In the genomic region with DNA sequence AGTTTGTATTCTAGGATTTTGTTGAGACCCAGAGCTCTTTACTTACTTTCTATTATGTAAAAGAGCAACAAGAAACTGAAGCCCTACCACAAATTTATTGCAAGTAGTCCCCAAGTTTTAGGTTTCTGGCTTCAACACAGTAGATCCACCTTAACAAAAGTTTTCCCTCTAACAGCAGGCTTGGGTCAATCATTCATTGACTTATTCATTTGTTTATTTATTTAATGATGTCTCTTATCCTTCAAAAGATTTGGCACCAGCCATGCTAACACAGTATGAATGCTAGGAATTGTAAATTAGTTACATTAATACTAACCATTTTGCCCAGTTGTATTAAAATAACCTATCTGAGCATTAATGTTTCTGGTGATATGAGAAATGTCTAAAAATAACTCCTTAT, we compare ENCODE assay signal across 24 cellular contexts.
"Had no signal": no experiment of that assay in that cellular context is flagged by ENCODE, and none has a peak within 500 bp of the region (broad histone marks: within the 10 kb centered on the region; RNA-seq: fewer than 3 reads in every experiment).

No MANE protein-coding gene starts in this region.

- DNase-seq: stimulated activated CD4-positive, alpha-beta T cell treated with anti-CD3 and anti-CD28 coated beads, Interleukin-2, amount 100 ng/mL, for 48 hours; stimulated activated CD4-positive, alpha-beta T cell treated with anti-CD3 and anti-CD28 coated beads, Interleukin-4, amount 100 ng/mL, for 1 hour; stimulated activated CD4-positive, alpha-beta T cell treated with anti-CD3 and anti-CD28 coated beads, Interleukin-4, amount 100 ng/mL, for 24 hours; stimulated activated CD4-positive, alpha-beta T cell treated with anti-CD3 and anti-CD28 coated beads, Interleukin-4, amount 100 ng/mL, for 4 hours; stimulated activated CD8-positive, alpha-beta memory T cell treated with anti-CD3 and anti-CD28 coated beads, Interleukin-4, amount 100 ng/mL, for 48 hours; stimulated activated naive B cell treated with anti-CD40 and anti-IgM and Interleukin-4, amounts not matched to agents 10 μg/mL and 1 μg/mL and 100 μg/mL, for 72 hours; stimulated activated naive CD4-positive, alpha-beta T cell; stimulated activated naive CD4-positive, alpha-beta T cell treated with Interleukin-2 at 50 U/mL for 16 hours; stimulated activated naive CD8-positive, alpha-beta T cell treated with anti-CD3 and anti-CD28 coated beads, Interleukin-15, amount 100 ng/mL, for 72 hours; stimulated activated naive CD8-positive, alpha-beta T cell treated with anti-CD3 and anti-CD28 coated beads, Interleukin-15, Interleukin-2, amounts not matched to agents 100 U/mL and 50 U/mL, for 24 hours; stomach; substantia nigra; testis; thyroid gland; tibial artery; transverse colon; trophoblast cell; upper lobe of left lung; upper lobe of right lung; uterus had no signal

- H3K27me3 Mint-ChIP-seq: stimulated activated naive CD8-positive, alpha-beta T cell treated with anti-CD3 and anti-CD28 coated beads, Interleukin-15, amount 100 ng/mL, for 72 hours; type B pancreatic cell had no signal

- H3K27ac Mint-ChIP-seq: stimulated activated effector memory CD8-positive, alpha-beta T cell treated with anti-CD3 and anti-CD28 coated beads, Interleukin-12 subunit alpha, Interleukin-12 subunit beta, amount 100 ng/mL, for 72 hours; stimulated activated memory B cell treated with anti-CD40 and anti-IgM and Interleukin-4, amounts not matched to agents 10 μg/mL and 1 μg/mL and 100 μg/mL, for 72 hours; stimulated activated naive B cell treated with anti-CD40 and anti-IgM and Interleukin-4, amounts not matched to agents 10 μg/mL and 1 μg/mL and 100 μg/mL, for 72 hours; stimulated activated naive CD8-positive, alpha-beta T cell treated with anti-CD3 and anti-CD28 coated beads, Interleukin-15, amount 100 ng/mL, for 72 hours; stimulated activated naive CD8-positive, alpha-beta T cell treated with anti-CD3 and anti-CD28 coated beads, Interleukin-15, Interleukin-2, amounts not matched to agents 100 ng/mL and 50 ng/mL, for 24 hours; type B pancreatic cell had no signal

- H3K36me3 Mint-ChIP-seq: stimulated activated effector memory CD8-positive, alpha-beta T cell treated with anti-CD3 and anti-CD28 coated beads, Interleukin-12 subunit alpha, Interleukin-12 subunit beta, amount 100 ng/mL, for 72 hours had no signal

- H3K4me1 Mint-ChIP-seq: stimulated activated effector memory CD8-positive, alpha-beta T cell treated with anti-CD3 and anti-CD28 coated beads, Interleukin-12 subunit alpha, Interleukin-12 subunit beta, amount 100 ng/mL, for 72 hours; stimulated activated memory B cell treated with anti-CD40 and anti-IgM and Interleukin-4, amounts not matched to agents 10 μg/mL and 1 μg/mL and 100 μg/mL, for 72 hours; stimulated activated naive B cell treated with anti-CD40 and anti-IgM and Interleukin-4, amounts not matched to agents 10 μg/mL and 1 μg/mL and 100 μg/mL, for 72 hours; stimulated activated naive CD8-positive, alpha-beta T cell treated with anti-CD3 and anti-CD28 coated beads, Interleukin-15, amount 100 ng/mL, for 72 hours had no signal

- H3K4me3 Mint-ChIP-seq: stimulated activated effector memory CD8-positive, alpha-beta T cell treated with anti-CD3 and anti-CD28 coated beads, Interleukin-12 subunit alpha, Interleukin-12 subunit beta, amount 100 ng/mL, for 72 hours; stimulated activated memory B cell treated with anti-CD40 and anti-IgM and Interleukin-4, amounts not matched to agents 10 μg/mL and 1 μg/mL and 100 μg/mL, for 72 hours; stimulated activated naive B cell treated with anti-CD40 and anti-IgM and Interleukin-4, amounts not matched to agents 10 μg/mL and 1 μg/mL and 100 μg/mL, for 72 hours; stimulated activated naive CD8-positive, alpha-beta T cell treated with anti-CD3 and anti-CD28 coated beads, Interleukin-15, amount 100 ng/mL, for 72 hours; stimulated activated naive CD8-positive, alpha-beta T cell treated with anti-CD3 and anti-CD28 coated beads, Interleukin-15, Interleukin-2, amounts not matched to agents 100 ng/mL and 50 ng/mL, for 24 hours; type B pancreatic cell had no signal
